ENCODE assay signal across 8 cellular contexts in genomic region chr1:23100074-23100748, GRCh38.
DNase-seq lines count a peak whose midpoint lies in the region; ATAC-seq lines count a peak whose summit lies in the region.

No MANE protein-coding gene starts in this region.

- peaks cover 0 to 6% (median 5%) of the 10 kb centered on the region in 5 donors for H3K36me3 Mint-ChIP-seq in naive thymus-derived CD4-positive, alpha-beta T cell

- CTCF ChIA-PET in naive thymus-derived CD4-positive, alpha-beta T cell (lab: Charles Lee) = interaction anchor here (0.6 to 7.7 kb wide), 9 partner anchors 11 to 94 kb away, joined by 3 to 295 read pairs (median 3); partner anchors contain the start of gene LUZP1

- intact Hi-C loops in naive thymus-derived CD4-positive, alpha-beta T cell (cut with micrococcal nuclease) = loop anchor here (2.0 to 5.0 kb wide), 3 partner anchors 19 to 67 kb away; partner anchors contain the start of gene LUZP1 (in 1 of the 2)

- H3K27ac Mint-ChIP-seq in naive thymus-derived CD4-positive, alpha-beta T cell = peak overlapping the region in 7 of 9 donors; percentile 12 to 85 (median 51)

- H3K27me3 ChIP-seq in effector memory CD4-positive, alpha-beta T cell (replicated peaks; ENCODE audit: control insufficient read depth, insufficient read depth, low read length, poor library complexity, severe bottlenecking) = no peaks in the 10 kb centered on the region
- H3K27me3 ChIP-seq in naive thymus-derived CD4-positive, alpha-beta T cell (ENCODE audit: control insufficient read depth in 2 of 2, insufficient read depth in 2 of 2, low read length in 2 of 2) = no peaks in the 10 kb centered on the region

- H3K9me3 Mint-ChIP-seq in naive thymus-derived CD4-positive, alpha-beta T cell = no peaks in the 10 kb centered on the region

- H3K4me1 Mint-ChIP-seq in naive thymus-derived CD4-positive, alpha-beta T cell = peaks cover 35 to 58% (median 39%) of the 10 kb centered on the region in 7 donors

- no peaks in the 10 kb centered on the region for H3K9me3 ChIP-seq in effector memory CD4-positive, alpha-beta T cell (ENCODE audit: control insufficient read depth, low read length)
- H3K9me3 ChIP-seq in naive thymus-derived CD4-positive, alpha-beta T cell (ENCODE audit: control insufficient read depth in 2 of 3, low read length in 3 of 3) = no peaks in the 10 kb centered on the region

- POLR2A ChIA-PET in naive thymus-derived CD4-positive, alpha-beta T cell (lab: Charles Lee) = interaction anchor here (0.7 to 0.9 kb wide), 3 partner anchors 10 to 85 kb away, joined by 3 to 4 read pairs (median 3); no protein-coding TSS in a partner anchor

- no peak overlapping the region for H3K4me3 ChIP-seq in effector memory CD4-positive, alpha-beta T cell (ENCODE audit: insufficient read depth, low read depth, low read length, poor library complexity, severe bottlenecking)
- H3K4me3 ChIP-seq in naive thymus-derived CD4-positive, alpha-beta T cell (ENCODE audit: low read length) = no peak overlapping the region

- in situ Hi-C loops in ACHN (cut with HindIII; ENCODE audit: low pct_ligation_motif_present, low pct_unique_long_range_greater_than_20kb, low sequenced_read_pairs) = no loop called here

- DNase-seq in ACHN (peak; percentile 68), T-helper 22 cell (ENCODE audit: low read depth) (peak; percentile 27)
- DNase-seq in effector memory CD4-positive, alpha-beta T cell = peak; percentile 18 to 45 (median 37)
- peak in 3 of 9 donors; percentile 5 to 37 (median 10) for DNase-seq in naive thymus-derived CD4-positive, alpha-beta T cell
- no peak for DNase-seq in effector CD8-positive, alpha-beta T cell (lab: John Stamatoyannopoulos, UW)

- peak; percentile 50 for ATAC-seq in HG02981 (IDR thresholded peaks at IDR 0.05; ENCODE audit: unreplicated experiment)
- ATAC-seq in naive thymus-derived CD4-positive, alpha-beta T cell = peak; percentile 66
- no peak for ATAC-seq in GM18511 (IDR thresholded peaks at IDR 0.05; ENCODE audit: unreplicated experiment)
- no peak for ATAC-seq in HG03108 (IDR thresholded peaks at IDR 0.05; ENCODE audit: unreplicated experiment)

- H3K4me1 ChIP-seq in effector memory CD4-positive, alpha-beta T cell (ENCODE audit: control insufficient read depth, insufficient read depth, low read length, poor library complexity, severe bottlenecking) = peaks cover 28% of the 10 kb centered on the region
- peaks cover 20 to 30% of the 10 kb centered on the region in 2 donors for H3K4me1 ChIP-seq in naive thymus-derived CD4-positive, alpha-beta T cell (ENCODE audit: control insufficient read depth in 2 of 2, insufficient read depth in 2 of 2, low read length in 2 of 2)

- peak overlapping the region; percentile 46 for H3K27ac ChIP-seq in effector memory CD4-positive, alpha-beta T cell (ENCODE audit: insufficient read depth, low read length, poor library complexity, severe bottlenecking)
- H3K27ac ChIP-seq in naive thymus-derived CD4-positive, alpha-beta T cell (ENCODE audit: low read depth, low read length) = peak overlapping the region; percentile 16

- no peaks in the 10 kb centered on the region for H3K36me3 ChIP-seq in effector memory CD4-positive, alpha-beta T cell (ENCODE audit: control insufficient read depth, insufficient read depth, low read length)
- no peaks in the 10 kb centered on the region for H3K36me3 ChIP-seq in naive thymus-derived CD4-positive, alpha-beta T cell (ENCODE audit: control insufficient read depth in 2 of 3, insufficient read depth in 3 of 3, low read length in 3 of 3)

- H3K27me3 Mint-ChIP-seq in naive thymus-derived CD4-positive, alpha-beta T cell = no peaks in the 10 kb centered on the region

- H3K4me3 Mint-ChIP-seq in naive thymus-derived CD4-positive, alpha-beta T cell = peak overlapping the region in 3 of 10 donors; percentile 14 to 73 (median 53)

Comparison
In these comparisons a context has a peak if more than half of its experiments do, and no peak if none do; other contexts are left out.
1. ATAC-seq: peak in HG02981 (single experiment) and naive thymus-derived CD4-positive, alpha-beta T cell (single experiment); none in GM18511 (single experiment) and HG03108 (single experiment).